ENCODE assay signal across 7 cellular contexts in the genomic region with DNA sequence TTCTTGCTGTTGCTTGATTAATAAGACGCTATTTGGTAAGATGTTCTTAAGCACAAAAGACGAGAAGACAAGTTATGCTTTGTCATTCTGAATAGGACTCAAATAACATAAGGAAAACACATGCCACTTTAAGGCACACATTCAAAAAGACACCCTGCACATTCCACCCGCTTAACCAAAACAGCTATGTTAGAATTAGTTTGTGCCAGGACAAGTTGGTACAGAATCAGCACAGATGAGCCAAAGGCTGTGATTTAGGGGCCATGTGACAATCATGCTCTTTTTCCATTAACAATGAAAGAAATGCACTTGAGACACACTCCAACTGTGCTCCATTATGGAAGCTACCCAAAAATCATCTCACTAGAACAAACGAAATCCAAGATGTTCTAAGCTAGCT. TPM values are rescaled to one million over a fixed set of nuclear protein-coding genes. Genes with fewer than 3 reads are reported as not detected.
DNase-seq lines count a peak whose midpoint lies in the region; TF ChIP-seq lines count a peak whose summit lies in the region.

No MANE protein-coding gene starts in this region.

- H3K4me3 ChIP-seq in HAP-1, result peak overlapping the region; percentile 1; the same call in 1 of the 2 replicates
- H3K4me3 ChIP-seq in fibroblast of mammary gland (ENCODE audit: control insufficient read depth, low read depth, low read length), result no peak overlapping the region
- H3K4me3 ChIP-seq in skeletal muscle tissue (ENCODE audit: low read length in 3 of 3), result peak overlapping the region; percentile 8 to 70 (median 47)

- H3K9ac ChIP-seq in skeletal muscle tissue (ENCODE audit: low read depth in 1 of 3, low read length in 3 of 3), result peak overlapping the region; percentile 27 to 72 (median 42)

- in situ Hi-C loops in HAP-1 (cut with MboI; ENCODE audit: low sequenced_read_pairs) (no loop called here), SK-MEL-5 (cut with HindIII; ENCODE audit: low pct_unique_long_range_greater_than_20kb, low sequenced_read_pairs) (no loop called here)

- H3K9me3 ChIP-seq in HAP-1 (no peaks in the 10 kb centered on the region), skeletal muscle tissue (ENCODE audit: control insufficient read depth in 3 of 3, low read length in 3 of 3) (no peaks in the 10 kb centered on the region)

- DNase-seq in HAP-1 (ENCODE audit: low spot score in 2 of 2), result peak in 1 of 2 experiments; percentile 36
- peak; percentile 57 for DNase-seq in SK-MEL-5 (ENCODE audit: low read depth, low spot score)
- DNase-seq in fibroblast of mammary gland (ENCODE audit: low read depth), result peak; percentile 37
- no peak for DNase-seq in NCI-H82 (lab: John Stamatoyannopoulos, UW)
- no peak for DNase-seq in H4 (ENCODE audit: low spot score)
- DNase-seq in DMS53 treated with DMSO at 0.1 percent for 48 hours (lab: John Stamatoyannopoulos, UW; ENCODE audit: unreplicated experiment), result no peak

- H3K36me3 ChIP-seq in HAP-1 (replicated peaks) (peaks cover 16% of the 10 kb centered on the region), skeletal muscle tissue (ENCODE audit: control insufficient read depth in 3 of 3, insufficient read depth in 3 of 3, low read length in 3 of 3) (peaks cover 0 to 3% (median 0%) of the 10 kb centered on the region in 3 donors)

- TF ChIP-seq CTCF in fibroblast of mammary gland (conservative IDR thresholded peaks at IDR 0.05; ENCODE audit: control insufficient read depth, insufficient read depth, low read depth, low read length), result no peak

- H3K27me3 ChIP-seq in HAP-1 (ENCODE audit: low read depth), result no peaks in the 10 kb centered on the region
- H3K27me3 ChIP-seq in skeletal muscle tissue (ENCODE audit: control insufficient read depth in 3 of 3, insufficient read depth in 3 of 3, low read length in 3 of 3), result no peaks in the 10 kb centered on the region

- peak overlapping the region; percentile 91 for H3K27ac ChIP-seq in skeletal muscle tissue (ENCODE audit: low read depth, low read length)

- H3K4me1 ChIP-seq in HAP-1 (peaks cover 36% of the 10 kb centered on the region), skeletal muscle tissue (ENCODE audit: control insufficient read depth in 3 of 3, insufficient read depth in 3 of 3, low read length in 3 of 3) (peaks cover 41 to 69% (median 57%) of the 10 kb centered on the region in 3 donors)

RNA-seq across cellular contexts. Expression of a gene that starts 3.4 kb away (rescaled TPM):
- total RNA-seq in SK-MEL-5 (2014; rRNA removed; shearing (Covaris generic)), result 208 and 228 TPM in 2 replicates
- 125 and 154 TPM in 2 replicates for polyA plus RNA-seq in SK-MEL-5 (2015; cell fraction: cytosol; rRNA removed)
- polyA plus RNA-seq in SK-MEL-5 (2015; cell fraction: nucleus; rRNA removed), result 113 and 157 TPM in 2 replicates
- 185 TPM for total RNA-seq in skeletal muscle tissue
- total RNA-seq in H4 (2014; rRNA removed; shearing (Covaris generic)), result 169 and 170 TPM in 2 replicates

RNA-seq across cellular contexts. Expression of a gene that starts 60.0 kb away (rescaled TPM):
- 0.80 and 1.0 TPM in 2 replicates for total RNA-seq in SK-MEL-5 (2014; rRNA removed; shearing (Covaris generic))
- 0.37 and 1.4 TPM in 2 replicates for polyA plus RNA-seq in SK-MEL-5 (2015; cell fraction: cytosol; rRNA removed)
- 1.7 and 2.0 TPM in 2 replicates for polyA plus RNA-seq in SK-MEL-5 (2015; cell fraction: nucleus; rRNA removed)
- 4.2 TPM for total RNA-seq in skeletal muscle tissue
- 16.4 and 17.7 TPM in 2 replicates for total RNA-seq in H4 (2014; rRNA removed; shearing (Covaris generic))

Comparison
In these comparisons a context has a peak if more than half of its experiments do, and no peak if none do; other contexts are left out.
1. DNase-seq: peak in SK-MEL-5 (single experiment) and fibroblast of mammary gland (single experiment); none in NCI-H82 (single experiment), H4 (single experiment) and DMS53 treated with DMSO at 0.1 percent for 48 hours (single experiment).